1 cellular context compared by ENCODE assay signal in genomic region chr15:48897144-48897814, GRCh38.
TF ChIP-seq lines count a peak whose summit lies in the region.

No MANE protein-coding gene starts in this region.

TF ChIP-seq in HEK293, 187 proteins besides CTCF, POLR2A, EP300 and RAD21 (continued from another document):
- no peak for TF ChIP-seq ZNF645 (tag by site-specific recombination; IDR thresholded peaks at IDR 0.05)
- TF ChIP-seq ZNF362 (tag by site-specific recombination; IDR thresholded peaks at IDR 0.05) = 0 out of 2 replicates have a peak, but pooled peaks have one; percentile 28
- peak; percentile 94 for TF ChIP-seq ZSCAN4 (tag by site-specific recombination; IDR thresholded peaks at IDR 0.05)
- no peak for TF ChIP-seq HOXD13 (CRISPR knock-in tag; IDR thresholded peaks at IDR 0.05; ENCODE audit: borderline replicate concordance)
- peak; percentile 70 for TF ChIP-seq PATZ1 (tag by site-specific recombination; IDR thresholded peaks at IDR 0.05)
- TF ChIP-seq ZFHX2 (tag by site-specific recombination; conservative IDR thresholded peaks at IDR 0.05) = peak; percentile 48
- no peak for TF ChIP-seq ZNF701 (tag by site-specific recombination; IDR thresholded peaks at IDR 0.05)
- no peak for TF ChIP-seq ZNF530 (tag by site-specific recombination; IDR thresholded peaks at IDR 0.05; ENCODE audit: low read depth)
- TF ChIP-seq ZNF114 (tag by site-specific recombination; IDR thresholded peaks at IDR 0.05) = no peak
- TF ChIP-seq ZNF843 (tag by site-specific recombination; IDR thresholded peaks at IDR 0.05) = peak; percentile 47; the same call in 1 of the 2 replicates
- no peak for TF ChIP-seq TSHZ1 (tag by site-specific recombination; IDR thresholded peaks at IDR 0.05; ENCODE audit: borderline replicate concordance)
- TF ChIP-seq ZNF521 (tag by site-specific recombination; IDR thresholded peaks at IDR 0.05) = no peak
- no peak for TF ChIP-seq ZSCAN5A (tag by site-specific recombination; IDR thresholded peaks at IDR 0.05)
- TF ChIP-seq ZNF692 (tag by site-specific recombination; IDR thresholded peaks at IDR 0.05) = peak; percentile 71; the same call in 1 of the 2 replicates
- TF ChIP-seq OSR2 (tag by site-specific recombination; IDR thresholded peaks at IDR 0.05) = no peak
- 0 out of 2 replicates have a peak, but pooled peaks have one; percentile 7 for TF ChIP-seq FEZF1 (tag by site-specific recombination; IDR thresholded peaks at IDR 0.05)
- TF ChIP-seq ZNF658 (tag by site-specific recombination; IDR thresholded peaks at IDR 0.05) = no peak
- TF ChIP-seq ZNF24 (tag by site-specific recombination; IDR thresholded peaks at IDR 0.05) = peak; percentile 74; the same call in 1 of the 2 replicates
- no peak for TF ChIP-seq ZBTB10 (tag by site-specific recombination; IDR thresholded peaks at IDR 0.05)
- 0 out of 2 replicates have a peak, but pooled peaks have one; percentile 11 for TF ChIP-seq ZNF664 (tag by site-specific recombination; IDR thresholded peaks at IDR 0.05)
- TF ChIP-seq ZBTB48 (tag by site-specific recombination; IDR thresholded peaks at IDR 0.05) = peak; percentile 48; the same call in 1 of the 2 replicates
- TF ChIP-seq ZFP69B (tag by site-specific recombination; IDR thresholded peaks at IDR 0.05) = peak; percentile 67; the same call in 1 of the 2 replicates
- TF ChIP-seq SCRT2 (tag by site-specific recombination; IDR thresholded peaks at IDR 0.05) = no peak
TF ChIP-seq in HEK293: peak in this region for 19.
